Comparison of ENCODE assay signal across 23 cellular contexts in the genomic region with DNA sequence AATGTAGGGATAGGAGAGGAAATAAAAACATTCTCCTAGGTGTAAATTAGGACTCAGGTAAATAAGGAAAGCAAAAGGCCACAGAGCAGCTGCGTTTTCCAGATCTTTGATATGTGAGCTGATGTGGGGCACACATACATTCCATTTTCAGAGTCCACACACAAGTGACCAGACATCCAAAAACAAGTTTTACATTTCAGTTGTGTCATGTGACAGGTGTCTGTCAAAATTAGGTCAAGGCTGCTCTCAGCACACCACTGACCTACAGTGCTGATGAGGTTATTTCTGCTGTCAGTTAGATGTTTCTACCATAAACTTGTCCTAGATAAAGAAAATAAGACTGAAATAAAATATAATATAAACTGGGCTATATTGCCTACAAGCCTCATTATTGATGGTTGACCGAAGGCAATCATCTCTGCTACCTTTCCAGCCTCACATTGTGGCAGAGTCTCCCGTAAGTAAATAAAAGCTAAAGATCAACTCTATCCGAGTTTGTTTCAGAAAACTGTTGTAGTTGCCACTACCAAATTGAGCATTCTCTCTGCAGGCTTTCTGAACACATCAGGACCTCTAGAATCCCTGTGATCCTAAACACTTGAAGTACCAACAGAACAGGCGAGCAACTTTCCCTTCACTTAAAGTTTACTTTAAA. TPM values are rescaled to one million over a fixed set of nuclear protein-coding genes. Genes with fewer than 3 reads are reported as not detected.
DNase-seq lines count a peak whose midpoint lies in the region; ATAC-seq, FAIRE-seq and TF ChIP-seq lines count a peak whose summit lies in the region.
"Had no signal": no experiment of that assay in that cellular context is flagged by ENCODE, and none has a peak within 500 bp of the region (broad histone marks: within the 10 kb centered on the region; RNA-seq: fewer than 3 reads in every experiment).

No MANE protein-coding gene starts in this region.

- H3K36me3 ChIP-seq in K562 (ENCODE audit: control insufficient read depth, insufficient read depth, low read length) (no peaks in the 10 kb centered on the region), skeletal muscle tissue (ENCODE audit: control insufficient read depth in 3 of 3, insufficient read depth in 3 of 3, low read length in 3 of 3) (no peaks in the 10 kb centered on the region)
- H3K36me3 ChIP-seq: BLaER1, HAP-1 had no signal

- POLR2A ChIA-PET in K562 (lab: Yijun Ruan, JAX) = no interaction called here

- H3K4me1 ChIP-seq in K562 (replicated peaks in 1 of 2; ENCODE audit: control insufficient read depth in 2 of 2, insufficient read depth in 2 of 2, low read length in 2 of 2) (no peaks in the 10 kb centered on the region), skeletal muscle tissue (ENCODE audit: control insufficient read depth in 3 of 3, insufficient read depth in 3 of 3, low read length in 3 of 3) (peaks cover 0 to 16% (median 8%) of the 10 kb centered on the region in 3 donors)
- H3K4me1 ChIP-seq: BLaER1, Caco-2, HAP-1 had no signal

- 0% methylated on average over 5 of the region's 5 CpGs for WGBS in K562 (ENCODE audit: insufficient coverage, low coverage, missing lambda C conversion rate)

- BruUV-seq in K562 (replicated peaks; lab: Mats Ljungman, UMichigan) = no TSS peak

- no peak for TF ChIP-seq POLR2A in K562 (conservative IDR thresholded peaks at IDR 0.05)

- ATAC-seq in K562 = no peak
- ATAC-seq: CD8-positive, alpha-beta T cell had no signal

- H2AFZ ChIP-seq in K562 (ENCODE audit: low read depth, low read length) = no peak overlapping the region

- H3K4me2 ChIP-seq in K562 (ENCODE audit: insufficient read depth, low read length) = no peak overlapping the region
- H3K4me2 ChIP-seq: BLaER1 had no signal

- no peak for TF ChIP-seq RAD21 in K562 (CRISPR knock-in tag; conservative IDR thresholded peaks at IDR 0.05 in 1 of 2, IDR thresholded peaks at IDR 0.05 in 1 of 2)

- DNase-seq in NCI-H748 (lab: John Stamatoyannopoulos, UW; ENCODE audit: unreplicated experiment) = peak; percentile 64
- no peak for DNase-seq in NCI-H748 treated with DMSO at 0.1 percent for 48 hours (lab: John Stamatoyannopoulos, UW)
- DNase-seq in K562 (ENCODE audit: extremely low read depth in 1 of 4, low spot score in 3 of 4) = no peak
- DNase-seq in myocyte (ENCODE audit: low read depth) = peak; percentile 30
- DNase-seq in activated naive CD4-positive, alpha-beta T cell treated with Interleukin-2 at 50 U/mL for 16 hours = no peak
- no peak for DNase-seq in NCI-H2227 treated with DMSO at 0.1 percent for 48 hours (lab: John Stamatoyannopoulos, UW)
- no peak for DNase-seq in cerebellum (ENCODE audit: low spot score)
- DNase-seq: Caco-2; CD4-positive, CD25-positive, alpha-beta regulatory T cell; CD8-positive, alpha-beta T cell; DMS153; DND-41; GOT3; HFFc6 had no signal

- in situ Hi-C loops in K562 (cut with MboI) = no loop called here

- H3K79me2 ChIP-seq in K562 (ENCODE audit: control insufficient read depth, insufficient read depth, low read length) = no peaks in the 10 kb centered on the region

- FAIRE-seq in K562 (lab: Jason Lieb, UNC) = no peak
- FAIRE-seq: A204.1, G401.6, GM12892, H54 had no signal

- intact Hi-C loops in K562 (cut with micrococcal nuclease) = no loop called here

- H3K4me3 ChIP-seq in K562 = no peak overlapping the region
- H3K4me3 ChIP-seq in skeletal muscle tissue (ENCODE audit: low read length in 3 of 3) = no peak overlapping the region
- H3K4me3 ChIP-seq: BLaER1, HAP-1 had no signal

- H3K9ac ChIP-seq in K562 (ENCODE audit: insufficient read depth in 1 of 2, low read depth in 2 of 2, low read length in 2 of 2) = no peak overlapping the region
- H3K9ac ChIP-seq in skeletal muscle tissue (ENCODE audit: low read depth in 1 of 3, low read length in 3 of 3) = no peak overlapping the region
- H3K9ac ChIP-seq: BLaER1 had no signal

- H3K9me3 ChIP-seq in K562 (replicated peaks; ENCODE audit: control insufficient read depth, insufficient read depth, low read depth, low read length) (no peaks in the 10 kb centered on the region), skeletal muscle tissue (ENCODE audit: control insufficient read depth in 3 of 3, low read length in 3 of 3) (no peaks in the 10 kb centered on the region)
- H3K9me3 ChIP-seq: BLaER1, Caco-2, HAP-1 had no signal

- H3K27me3 ChIP-seq in K562 (ENCODE audit: control insufficient read depth in 2 of 2, insufficient read depth in 2 of 2, low read length in 2 of 2) = no peaks in the 10 kb centered on the region
- H3K27me3 ChIP-seq in skeletal muscle tissue (ENCODE audit: control insufficient read depth in 3 of 3, insufficient read depth in 3 of 3, low read length in 3 of 3) = no peaks in the 10 kb centered on the region

- TF ChIP-seq CTCF in K562 (IDR thresholded peaks at IDR 0.05 in 2 of 3, conservative IDR thresholded peaks at IDR 0.05 in 1 of 3; ENCODE audit: insufficient read depth in 2 of 3, low read depth in 1 of 3, low read length in 3 of 3) = no peak

- CTCF ChIA-PET in K562 (lab: Yijun Ruan, JAX; ENCODE audit: low intra/inter-chr PET ratio) = interaction anchor here (0.6 kb wide), 1 partner anchor 167 kb away, joined by 5 read pairs; no protein-coding TSS in a partner anchor

- H3K27ac ChIP-seq in K562 (ENCODE audit: extremely low read depth, low read depth, low read length) (no peak overlapping the region), skeletal muscle tissue (ENCODE audit: low read depth, low read length) (peak overlapping the region; percentile 64)
- H3K27ac ChIP-seq: 22Rv1, BLaER1, C4-2B had no signal

- H3K9me1 ChIP-seq in K562 (ENCODE audit: control insufficient read depth, insufficient read depth, low read length) = no peaks in the 10 kb centered on the region

- H4K20me1 ChIP-seq in K562 (replicated peaks; ENCODE audit: control insufficient read depth, insufficient read depth, low read length) = no peaks in the 10 kb centered on the region
- H4K20me1 ChIP-seq: BLaER1 had no signal

- TF ChIP-seq EP300 in K562 (IDR thresholded peaks at IDR 0.05; ENCODE audit: low read length) = no peak

TF ChIP-seq in K562, 482 proteins besides CTCF, POLR2A, EP300 and RAD21:
- TF ChIP-seq TFE3 (CRISPR knock-in tag; IDR thresholded peaks at IDR 0.05) (peak; percentile 44; the same call in 1 of the 2 replicates), NELFE (IDR thresholded peaks at IDR 0.05; ENCODE audit: insufficient read depth, insufficient read length) (no peak)

RNA-seq across cellular contexts. Expression of gene ARHGAP20, which starts 7.9 kb away (rescaled TPM):
- total RNA-seq in K562 (2011; cell fraction: chromatin; rRNA removed; ENCODE audit: low replicate concordance) = not detected in 2 replicates
- total RNA-seq in K562 (2011; cell fraction: nucleolus; rRNA removed) = not detected in 2 replicates
- total RNA-seq in K562 (2011; cell fraction: nucleoplasm; rRNA removed) = not detected in 2 replicates
- total RNA-seq in K562 (2014; rRNA removed) (not detected in 2 replicates), K562 (2014; rRNA removed; fragmentation: Illumina TruSeq; extraction: Trizol) (not detected in 2 replicates), K562 (2015; rRNA removed; fragmentation: Illumina TruSeq; extraction: Trizol) (not detected in 2 replicates), K562 (2021) (0.07 TPM in 1 of 2 replicates, not detected in the other), myocyte (0.59 and 0.99 TPM in 2 replicates), skeletal muscle tissue (8.9 TPM), cerebellum (34.5 TPM)
- polyA plus RNA-seq in K562 (2011; rRNA removed) (not detected in 2 replicates), K562 (2014; fragmentation: Illumina TruSeq; extraction: Trizol) (not detected in 2 replicates), K562 (2014; fragmentation: Nextera tagmentation; extraction: Ambion mirVana) (not detected), K562 (2014; rRNA removed) (0.11 TPM in 1 of 2 replicates, not detected in the other)
- not detected in 2 replicates for polyA plus RNA-seq in K562 (2011; cell fraction: cytosol; rRNA removed)
- not detected in 2 replicates for polyA plus RNA-seq in K562 (2011; cell fraction: nucleus; rRNA removed)
- polyA plus RNA-seq in K562 (2012) = 0.07 TPM in 1 of 2 replicates, not detected in the other
- not detected in 2 replicates for polyA minus RNA-seq in K562 (2011; rRNA and poly(A)+ RNA removed)
- polyA minus RNA-seq in K562 (2011; cell fraction: cytosol; rRNA and poly(A)+ RNA removed) = not detected in 2 replicates
- not detected in 2 replicates for polyA minus RNA-seq in K562 (2011; cell fraction: nucleus; rRNA and poly(A)+ RNA removed)
- 0.40 TPM for polyA plus RNA-seq in myocyte (2012)
- total RNA-seq: CD4-positive, CD25-positive, alpha-beta regulatory T cell had no signal
- polyA plus RNA-seq: CD4-positive, CD25-positive, alpha-beta regulatory T cell had no signal

Comparison
In these comparisons a context has a peak if more than half of its experiments do, and no peak if none do; other contexts are left out.
1. DNase-seq: peak in NCI-H748 (single experiment) and myocyte (single experiment); none in NCI-H748 treated with DMSO at 0.1 percent for 48 hours (single experiment), K562 (0 of 4), activated naive CD4-positive, alpha-beta T cell treated with Interleukin-2 at 50 U/mL for 16 hours (single experiment), NCI-H2227 treated with DMSO at 0.1 percent for 48 hours (single experiment) and cerebellum (single experiment).